In the genomic region with DNA sequence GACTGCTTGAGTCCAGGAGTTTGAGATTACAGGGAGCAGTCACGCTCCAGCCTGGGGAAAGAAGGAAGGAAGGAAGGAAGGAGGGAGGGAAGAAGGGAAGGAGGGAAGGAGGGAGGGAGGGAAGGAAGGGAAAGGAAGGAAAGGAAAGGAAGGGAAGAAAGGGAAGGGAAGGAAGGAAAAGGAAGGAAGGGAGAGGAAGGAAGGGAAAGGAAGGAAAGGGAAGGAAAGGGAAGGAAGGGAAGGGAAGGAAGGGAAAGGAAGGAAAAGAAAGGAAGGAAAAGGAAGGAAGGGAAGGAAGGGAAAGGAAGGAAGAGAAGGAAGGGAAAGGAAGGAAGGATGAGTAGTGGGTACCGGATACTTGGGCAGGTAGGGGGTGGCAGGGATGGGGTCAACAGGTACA, we compare ENCODE assay signal across 14 cellular contexts. TPM values are rescaled to one million over a fixed set of nuclear protein-coding genes. Genes with fewer than 3 reads are reported as not detected.
DNase-seq lines count a peak whose midpoint lies in the region; ATAC-seq and TF ChIP-seq lines count a peak whose summit lies in the region.
"Had no signal": no experiment of that assay in that cellular context is flagged by ENCODE, and none has a peak within 500 bp of the region (broad histone marks: within the 10 kb centered on the region; RNA-seq: fewer than 3 reads in every experiment).

No MANE protein-coding gene starts in this region.

- POLR2A ChIA-PET in GM10248 (lab: Yijun Ruan, JAX): no interaction called here

- no peak overlapping the region for H3K23ac ChIP-seq in H9 (ENCODE audit: insufficient read length, low read depth, low read length)

- no peaks in the 10 kb centered on the region for H3K27me3 ChIP-seq in H9 (ENCODE audit: insufficient read depth, low read length)
- H3K27me3 ChIP-seq: BLaER1 treated with 17β-estradiol and CSF1 and Interleukin-3, amounts not matched to agents 10 nM and 100 nM had no signal

- no peak overlapping the region for H2BK12ac ChIP-seq in H9 (ENCODE audit: insufficient read length, low read depth, low read length)

- peak overlapping the region; percentile 29 to 52 for H3K27ac Mint-ChIP-seq in stimulated activated naive CD8-positive, alpha-beta T cell treated with anti-CD3 and anti-CD28 coated beads, Interleukin-15, amount 100 ng/mL, for 72 hours
- peak overlapping the region; percentile 17 for H3K27ac Mint-ChIP-seq in activated T-helper 17 cell treated with anti-CD3 and anti-CD28 coated beads, Interleukin-2, amount 50 U/mL, for 72 hours
- H3K27ac Mint-ChIP-seq in naive B cell (peak overlapping the region in 4 of 6 donors; percentile 57 to 92 (median 74)), H9 (no peak overlapping the region)
- H3K27ac Mint-ChIP-seq: GM23338 had no signal

- no peak overlapping the region for H3K14ac ChIP-seq in H9 (ENCODE audit: insufficient read depth, low read length)

- no peaks in the 10 kb centered on the region for H3K9me3 Mint-ChIP-seq in stimulated activated naive CD8-positive, alpha-beta T cell treated with anti-CD3 and anti-CD28 coated beads, Interleukin-15, amount 100 ng/mL, for 72 hours
- H3K9me3 Mint-ChIP-seq in activated T-helper 17 cell treated with anti-CD3 and anti-CD28 coated beads, Interleukin-2, amount 50 U/mL, for 72 hours: no peaks in the 10 kb centered on the region
- no peaks in the 10 kb centered on the region for H3K9me3 Mint-ChIP-seq in naive B cell
- H3K9me3 Mint-ChIP-seq in H9: no peaks in the 10 kb centered on the region
- H3K9me3 Mint-ChIP-seq: CD4-positive, CD25-positive, alpha-beta regulatory T cell; GM23338 had no signal

- H2AK5ac ChIP-seq in H9 (ENCODE audit: insufficient read length, low read length): no peak overlapping the region

- no peaks in the 10 kb centered on the region for H3K4me1 ChIP-seq in H9 (ENCODE audit: insufficient read depth, low read length)
- H3K4me1 ChIP-seq: BLaER1 treated with 17β-estradiol and CSF1 and Interleukin-3, amounts not matched to agents 10 nM and 100 nM; HAP-1 had no signal

- H2BK5ac ChIP-seq in H9 (ENCODE audit: insufficient read length, low read length): no peak overlapping the region

- H3K4me2 ChIP-seq in H9 (ENCODE audit: insufficient read depth, insufficient read length, low read length): no peak overlapping the region
- H3K4me2 ChIP-seq: BLaER1 treated with 17β-estradiol and CSF1 and Interleukin-3, amounts not matched to agents 10 nM and 100 nM; GM23338 had no signal

- WGBS in H9 (ENCODE audit: extremely low coverage, insufficient read length, low lambda C conversion rate): no CpG with 5 or more reads among the region's 2 CpGs

- H3K9ac ChIP-seq in H9 (ENCODE audit: extremely low read depth, insufficient read length, low read length): no peak overlapping the region
- H3K9ac ChIP-seq: BLaER1 treated with 17β-estradiol and CSF1 and Interleukin-3, amounts not matched to agents 10 nM and 100 nM had no signal

- no peak overlapping the region for H2BK120ac ChIP-seq in H9 (ENCODE audit: low read depth, low read length, poor library complexity, severe bottlenecking)

- no peak overlapping the region for H3K27ac ChIP-seq in H9 (ENCODE audit: insufficient read length, low read depth, low read length)
- H3K27ac ChIP-seq: BLaER1 treated with 17β-estradiol and CSF1 and Interleukin-3, amounts not matched to agents 10 nM and 100 nM had no signal

- H4K8ac ChIP-seq in H9 (replicated peaks; ENCODE audit: insufficient read length, low read depth, low read length): no peak overlapping the region

- no peak overlapping the region for H2AFZ ChIP-seq in H9 (ENCODE audit: low read length)
- H2AFZ ChIP-seq: GM23338 had no signal

- H2BK20ac ChIP-seq in H9 (ENCODE audit: low read depth, low read length, poor library complexity, severe bottlenecking): no peak overlapping the region

- no peaks in the 10 kb centered on the region for H3K23me2 ChIP-seq in H9 (ENCODE audit: insufficient read length, low read depth, low read length, poor library complexity, severe bottlenecking)

- H3K4me1 Mint-ChIP-seq in stimulated activated naive CD8-positive, alpha-beta T cell treated with anti-CD3 and anti-CD28 coated beads, Interleukin-15, amount 100 ng/mL, for 72 hours: peaks cover 13% of the 10 kb centered on the region
- no peaks in the 10 kb centered on the region for H3K4me1 Mint-ChIP-seq in activated T-helper 17 cell treated with anti-CD3 and anti-CD28 coated beads, Interleukin-2, amount 50 U/mL, for 72 hours
- H3K4me1 Mint-ChIP-seq in naive B cell (peaks cover 8 to 19% (median 16%) of the 10 kb centered on the region in 3 donors), H9 (peaks cover 5 to 6% of the 10 kb centered on the region in 2 experiments; a peak in 2 of 4 replicates)

- H3K18ac ChIP-seq in H9 (ENCODE audit: insufficient read length, low read depth, low read length): no peak overlapping the region

- no peak overlapping the region for H3K4me3 Mint-ChIP-seq in stimulated activated naive CD8-positive, alpha-beta T cell treated with anti-CD3 and anti-CD28 coated beads, Interleukin-15, amount 100 ng/mL, for 72 hours
- no peak overlapping the region for H3K4me3 Mint-ChIP-seq in activated T-helper 17 cell treated with anti-CD3 and anti-CD28 coated beads, Interleukin-2, amount 50 U/mL, for 72 hours
- H3K4me3 Mint-ChIP-seq in naive B cell (no peak overlapping the region), H9 (no peak overlapping the region)
- H3K4me3 Mint-ChIP-seq: CD4-positive, CD25-positive, alpha-beta regulatory T cell; GM23338 had no signal

- H4K5ac ChIP-seq in H9 (ENCODE audit: insufficient read length, low read depth, low read length): no peak overlapping the region

- no peaks in the 10 kb centered on the region for H3K27me3 Mint-ChIP-seq in stimulated activated naive CD8-positive, alpha-beta T cell treated with anti-CD3 and anti-CD28 coated beads, Interleukin-15, amount 100 ng/mL, for 72 hours
- H3K27me3 Mint-ChIP-seq in activated T-helper 17 cell treated with anti-CD3 and anti-CD28 coated beads, Interleukin-2, amount 50 U/mL, for 72 hours: no peaks in the 10 kb centered on the region
- no peaks in the 10 kb centered on the region for H3K27me3 Mint-ChIP-seq in naive B cell
- H3K27me3 Mint-ChIP-seq in H9 (ENCODE audit: low read depth): no peaks in the 10 kb centered on the region; the same call in none of the 2 replicates
- H3K27me3 Mint-ChIP-seq: CD4-positive, CD25-positive, alpha-beta regulatory T cell had no signal

- ATAC-seq in stimulated activated naive CD8-positive, alpha-beta T cell treated with anti-CD3 and anti-CD28 coated beads, Interleukin-15, amount 100 ng/mL, for 72 hours: no peak
- ATAC-seq in stimulated activated naive CD8-positive, alpha-beta T cell treated with anti-CD3 and anti-CD28 coated beads, Interleukin-15, Interleukin-2, amounts not matched to agents 100 U/mL and 50 U/mL, for 24 hours: no peak
- no peak for ATAC-seq in activated T-helper 17 cell treated with anti-CD3 and anti-CD28 coated beads, Interleukin-2, amount 50 U/mL, for 72 hours (replicated peaks)
- ATAC-seq in naive B cell (ENCODE audit: low read depth in 2 of 2): no peak
- ATAC-seq: GM23338 had no signal

- TF ChIP-seq CTCF in H9 (conservative IDR thresholded peaks at IDR 0.05): no peak
- TF ChIP-seq CTCF in GM10248 (IDR thresholded peaks at IDR 0.05; ENCODE audit: control extremely low read depth, extremely low read depth, low read depth, missing control alignments): no peak

- peaks cover 79% of the 10 kb centered on the region for H3K36me3 Mint-ChIP-seq in activated T-helper 17 cell treated with anti-CD3 and anti-CD28 coated beads, Interleukin-2, amount 50 U/mL, for 72 hours (ENCODE audit: low read depth)
- H3K36me3 Mint-ChIP-seq in naive B cell (no peaks in the 10 kb centered on the region), H9 (ENCODE audit: insufficient read depth in 1 of 3, low read depth in 3 of 3) (no peaks in the 10 kb centered on the region)

- H3K79me2 ChIP-seq in H9 (ENCODE audit: insufficient read depth, low read length): no peaks in the 10 kb centered on the region

- H3K56ac ChIP-seq in H9 (ENCODE audit: insufficient read length, low read depth, low read length): no peak overlapping the region

- H2BK15ac ChIP-seq in H9 (ENCODE audit: low read depth, low read length): no peak overlapping the region

- no peak overlapping the region for H4K91ac ChIP-seq in H9 (ENCODE audit: insufficient read length, low read depth, low read length)

- H3K9me3 ChIP-seq in H9 (ENCODE audit: control insufficient read depth, low read depth, low read length): no peaks in the 10 kb centered on the region
- H3K9me3 ChIP-seq: BLaER1 treated with 17β-estradiol and CSF1 and Interleukin-3, amounts not matched to agents 10 nM and 100 nM; HAP-1 had no signal

- H3K4ac ChIP-seq in H9 (ENCODE audit: low read depth, low read length): no peak overlapping the region

- H4K20me1 ChIP-seq in H9 (ENCODE audit: control insufficient read depth, insufficient read depth, insufficient read length): no peaks in the 10 kb centered on the region
- H4K20me1 ChIP-seq: BLaER1 treated with 17β-estradiol and CSF1 and Interleukin-3, amounts not matched to agents 10 nM and 100 nM had no signal

- no peak overlapping the region for H3T11ph ChIP-seq in H9 (ENCODE audit: low read length)

- no peaks in the 10 kb centered on the region for H3K79me1 ChIP-seq in H9 (ENCODE audit: insufficient read depth, low read depth, low read length, poor library complexity, severe bottlenecking)

- no peak for DNase-seq in stimulated activated naive CD8-positive, alpha-beta T cell treated with anti-CD3 and anti-CD28 coated beads, Interleukin-15, amount 100 ng/mL, for 72 hours
- DNase-seq in stimulated activated naive CD8-positive, alpha-beta T cell treated with anti-CD3 and anti-CD28 coated beads, Interleukin-15, Interleukin-2, amounts not matched to agents 100 U/mL and 50 U/mL, for 24 hours: no peak
- DNase-seq in naive B cell (no peak), SW480 (ENCODE audit: low spot score) (no peak), H9 (no peak), GM10248 (ENCODE audit: extremely low spot score) (no peak)
- DNase-seq: ACHN; CD4-positive, CD25-positive, alpha-beta regulatory T cell; DMS79; IMR-90 had no signal

- CTCF ChIA-PET in GM10248 (lab: Yijun Ruan, JAX): no interaction called here

RNA-seq across cellular contexts. Expression of a gene that starts 32.3 kb away (rescaled TPM):
- 10 to 100 TPM; 10.6 to 16.4 TPM for total RNA-seq in activated T-helper 17 cell treated with anti-CD3 and anti-CD28 coated beads, Interleukin-2, amount 50 U/mL, for 72 hours
- polyA plus RNA-seq in naive B cell (ENCODE audit: low read depth in 6 of 6): 1 to 10 TPM; 1.9 to 6.5 (median 4.1) TPM
- total RNA-seq in H9 (2021): 0.35 TPM in 2 replicates

RNA-seq across cellular contexts. Expression of a gene that starts 59.0 kb away (rescaled TPM):
- total RNA-seq in activated T-helper 17 cell treated with anti-CD3 and anti-CD28 coated beads, Interleukin-2, amount 50 U/mL, for 72 hours: 10 to 100 TPM; 12.7 to 22.0 TPM
- polyA plus RNA-seq in naive B cell (ENCODE audit: low read depth in 6 of 6): 10 to 100 TPM; 13.9 to 22.1 (median 16.5) TPM
- 8.7 and 9.9 TPM in 2 replicates for total RNA-seq in H9 (2021)

Comparison
In these comparisons a context has a peak if more than half of its experiments do, and no peak if none do; other contexts are left out.
1. H3K27ac Mint-ChIP-seq: peak in stimulated activated naive CD8-positive, alpha-beta T cell treated with anti-CD3 and anti-CD28 coated beads, Interleukin-15, amount 100 ng/mL, for 72 hours (2 of 2), activated T-helper 17 cell treated with anti-CD3 and anti-CD28 coated beads, Interleukin-2, amount 50 U/mL, for 72 hours (single experiment) and naive B cell (4 of 6); none in H9 (0 of 3).